Comparison of ENCODE assay signal across 1 cellular context in the genomic region with DNA sequence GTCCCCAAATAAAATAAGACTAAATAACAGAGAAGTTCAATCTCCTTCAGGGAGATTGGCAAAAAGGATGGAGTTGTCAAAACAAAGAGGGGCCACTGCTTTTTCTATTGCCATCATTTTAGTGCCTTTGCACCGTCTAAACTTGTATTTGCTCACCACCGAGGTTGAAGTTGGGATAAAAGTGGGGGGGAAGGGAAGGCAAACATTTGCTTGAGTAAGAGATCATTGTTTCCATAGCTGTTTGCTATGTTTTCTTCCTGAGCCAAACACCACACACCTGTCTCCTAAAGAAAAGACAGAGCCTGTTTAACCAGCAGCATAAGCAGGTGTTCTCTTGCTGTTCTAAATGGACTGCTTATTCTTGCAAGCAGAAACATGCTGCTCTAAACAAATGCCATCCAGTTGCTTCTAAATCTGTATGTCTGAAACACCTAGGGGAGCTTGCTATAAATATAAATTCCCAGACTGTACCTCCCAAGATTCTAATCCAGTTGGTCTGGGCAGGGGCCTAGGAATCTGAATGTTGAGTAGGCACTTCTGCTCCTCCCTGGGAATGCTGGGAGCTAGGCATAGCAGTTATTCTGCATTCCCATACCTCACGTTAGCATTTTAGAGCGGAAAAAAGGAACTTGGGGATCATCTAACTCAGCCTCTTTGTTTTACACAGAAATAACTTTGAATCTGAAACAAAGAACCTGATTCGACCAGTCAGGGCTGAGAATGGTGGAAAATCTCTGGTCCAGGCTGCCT.
A peak's percentile ranks its signal among the peaks of the same experiment; 100 is the strongest.
TF ChIP-seq lines count a peak whose summit lies in the region.

No MANE protein-coding gene starts in this region.

TF ChIP-seq in WTC11, 78 proteins besides CTCF, POLR2A, EP300 and RAD21 (continued from another document):
- TF ChIP-seq, protein P1, sequence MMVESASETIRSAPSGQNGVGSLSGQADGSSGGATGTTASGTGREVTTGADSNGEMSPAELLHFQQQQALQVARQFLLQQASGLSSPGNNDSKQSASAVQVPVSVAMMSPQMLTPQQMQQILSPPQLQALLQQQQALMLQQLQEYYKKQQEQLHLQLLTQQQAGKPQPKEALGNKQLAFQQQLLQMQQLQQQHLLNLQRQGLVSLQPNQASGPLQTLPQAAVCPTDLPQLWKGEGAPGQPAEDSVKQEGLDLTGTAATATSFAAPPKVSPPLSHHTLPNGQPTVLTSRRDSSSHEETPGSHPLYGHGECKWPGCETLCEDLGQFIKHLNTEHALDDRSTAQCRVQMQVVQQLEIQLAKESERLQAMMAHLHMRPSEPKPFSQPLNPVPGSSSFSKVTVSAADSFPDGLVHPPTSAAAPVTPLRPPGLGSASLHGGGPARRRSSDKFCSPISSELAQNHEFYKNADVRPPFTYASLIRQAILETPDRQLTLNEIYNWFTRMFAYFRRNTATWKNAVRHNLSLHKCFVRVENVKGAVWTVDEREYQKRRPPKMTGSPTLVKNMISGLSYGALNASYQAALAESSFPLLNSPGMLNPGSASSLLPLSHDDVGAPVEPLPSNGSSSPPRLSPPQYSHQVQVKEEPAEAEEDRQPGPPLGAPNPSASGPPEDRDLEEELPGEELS (CRISPR knock-in tag; IDR thresholded peaks at IDR 0.05) = no peak
- TF ChIP-seq, protein P2, sequence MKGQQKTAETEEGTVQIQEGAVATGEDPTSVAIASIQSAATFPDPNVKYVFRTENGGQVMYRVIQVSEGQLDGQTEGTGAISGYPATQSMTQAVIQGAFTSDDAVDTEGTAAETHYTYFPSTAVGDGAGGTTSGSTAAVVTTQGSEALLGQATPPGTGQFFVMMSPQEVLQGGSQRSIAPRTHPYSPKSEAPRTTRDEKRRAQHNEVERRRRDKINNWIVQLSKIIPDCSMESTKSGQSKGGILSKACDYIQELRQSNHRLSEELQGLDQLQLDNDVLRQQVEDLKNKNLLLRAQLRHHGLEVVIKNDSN (CRISPR knock-in tag; IDR thresholded peaks at IDR 0.05) = no peak
- TF ChIP-seq GABPB1 (CRISPR knock-in tag; IDR thresholded peaks at IDR 0.05) (peak; percentile 63; the same call in 1 of the 2 replicates), CREB1 (CRISPR knock-in tag; IDR thresholded peaks at IDR 0.05) (no peak)
- TF ChIP-seq, protein P3, sequence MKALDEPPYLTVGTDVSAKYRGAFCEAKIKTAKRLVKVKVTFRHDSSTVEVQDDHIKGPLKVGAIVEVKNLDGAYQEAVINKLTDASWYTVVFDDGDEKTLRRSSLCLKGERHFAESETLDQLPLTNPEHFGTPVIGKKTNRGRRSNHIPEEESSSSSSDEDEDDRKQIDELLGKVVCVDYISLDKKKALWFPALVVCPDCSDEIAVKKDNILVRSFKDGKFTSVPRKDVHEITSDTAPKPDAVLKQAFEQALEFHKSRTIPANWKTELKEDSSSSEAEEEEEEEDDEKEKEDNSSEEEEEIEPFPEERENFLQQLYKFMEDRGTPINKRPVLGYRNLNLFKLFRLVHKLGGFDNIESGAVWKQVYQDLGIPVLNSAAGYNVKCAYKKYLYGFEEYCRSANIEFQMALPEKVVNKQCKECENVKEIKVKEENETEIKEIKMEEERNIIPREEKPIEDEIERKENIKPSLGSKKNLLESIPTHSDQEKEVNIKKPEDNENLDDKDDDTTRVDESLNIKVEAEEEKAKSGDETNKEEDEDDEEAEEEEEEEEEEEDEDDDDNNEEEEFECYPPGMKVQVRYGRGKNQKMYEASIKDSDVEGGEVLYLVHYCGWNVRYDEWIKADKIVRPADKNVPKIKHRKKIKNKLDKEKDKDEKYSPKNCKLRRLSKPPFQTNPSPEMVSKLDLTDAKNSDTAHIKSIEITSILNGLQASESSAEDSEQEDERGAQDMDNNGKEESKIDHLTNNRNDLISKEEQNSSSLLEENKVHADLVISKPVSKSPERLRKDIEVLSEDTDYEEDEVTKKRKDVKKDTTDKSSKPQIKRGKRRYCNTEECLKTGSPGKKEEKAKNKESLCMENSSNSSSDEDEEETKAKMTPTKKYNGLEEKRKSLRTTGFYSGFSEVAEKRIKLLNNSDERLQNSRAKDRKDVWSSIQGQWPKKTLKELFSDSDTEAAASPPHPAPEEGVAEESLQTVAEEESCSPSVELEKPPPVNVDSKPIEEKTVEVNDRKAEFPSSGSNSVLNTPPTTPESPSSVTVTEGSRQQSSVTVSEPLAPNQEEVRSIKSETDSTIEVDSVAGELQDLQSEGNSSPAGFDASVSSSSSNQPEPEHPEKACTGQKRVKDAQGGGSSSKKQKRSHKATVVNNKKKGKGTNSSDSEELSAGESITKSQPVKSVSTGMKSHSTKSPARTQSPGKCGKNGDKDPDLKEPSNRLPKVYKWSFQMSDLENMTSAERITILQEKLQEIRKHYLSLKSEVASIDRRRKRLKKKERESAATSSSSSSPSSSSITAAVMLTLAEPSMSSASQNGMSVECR (CRISPR knock-in tag; IDR thresholded peaks at IDR 0.05; ENCODE audit: borderline replicate concordance) = no peak
- TF ChIP-seq, protein P4, sequence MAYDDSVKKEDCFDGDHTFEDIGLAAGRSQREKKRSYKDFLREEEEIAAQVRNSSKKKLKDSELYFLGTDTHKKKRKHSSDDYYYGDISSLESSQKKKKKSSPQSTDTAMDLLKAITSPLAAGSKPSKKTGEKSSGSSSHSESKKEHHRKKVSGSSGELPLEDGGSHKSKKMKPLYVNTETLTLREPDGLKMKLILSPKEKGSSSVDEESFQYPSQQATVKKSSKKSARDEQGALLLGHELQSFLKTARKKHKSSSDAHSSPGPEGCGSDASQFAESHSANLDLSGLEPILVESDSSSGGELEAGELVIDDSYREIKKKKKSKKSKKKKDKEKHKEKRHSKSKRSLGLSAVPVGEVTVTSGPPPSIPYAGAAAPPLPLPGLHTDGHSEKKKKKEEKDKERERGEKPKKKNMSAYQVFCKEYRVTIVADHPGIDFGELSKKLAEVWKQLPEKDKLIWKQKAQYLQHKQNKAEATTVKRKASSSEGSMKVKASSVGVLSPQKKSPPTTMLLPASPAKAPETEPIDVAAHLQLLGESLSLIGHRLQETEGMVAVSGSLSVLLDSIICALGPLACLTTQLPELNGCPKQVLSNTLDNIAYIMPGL (CRISPR knock-in tag; IDR thresholded peaks at IDR 0.05) = no peak
